ENCODE assay signal across 8 cellular contexts in the genomic region with DNA sequence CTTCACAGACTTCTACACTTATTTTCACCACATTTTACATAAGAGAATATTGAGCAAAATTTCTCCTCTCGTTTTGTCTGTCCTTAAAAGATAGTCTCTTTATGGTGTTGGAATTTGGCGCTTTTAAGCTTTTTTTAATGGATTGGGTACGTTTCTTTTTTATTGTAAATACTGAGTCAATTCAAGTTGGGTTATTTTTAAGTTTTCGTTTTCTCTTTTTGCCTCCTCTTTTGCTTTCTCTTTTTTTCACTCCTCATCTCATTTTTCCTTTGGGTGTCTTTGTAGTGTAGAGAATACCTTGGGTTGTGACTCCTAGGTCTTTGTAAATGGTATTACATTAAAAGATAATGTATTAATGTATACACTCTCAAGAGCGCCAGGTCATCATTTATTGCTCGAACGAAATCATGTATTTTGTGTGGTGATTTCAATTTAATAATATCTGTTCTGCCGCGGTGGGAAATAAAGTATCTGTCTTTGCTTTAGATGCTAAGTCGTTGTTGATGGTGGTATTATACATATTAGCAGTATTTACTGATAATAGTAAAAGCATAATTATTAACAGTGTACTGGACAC. TPM values are rescaled to one million over a fixed set of nuclear protein-coding genes. Genes with fewer than 3 reads are reported as not detected.
DNase-seq lines count a peak whose midpoint lies in the region; ATAC-seq and TF ChIP-seq lines count a peak whose summit lies in the region.

No MANE protein-coding gene starts in this region.

- H3K4me3 ChIP-seq in DOHH2 (ENCODE audit: low read length): peak overlapping the region; percentile 92
- peak overlapping the region; percentile 70 to 82 for H3K4me3 ChIP-seq in Panc1 (ENCODE audit: low read depth in 2 of 2, low read length in 2 of 2)
- peak overlapping the region; percentile 74 for H3K4me3 ChIP-seq in fibroblast of villous mesenchyme (ENCODE audit: low read depth, low read length)
- peak overlapping the region; percentile 81 to 97 (median 91) for H3K4me3 ChIP-seq in sigmoid colon

- WGBS in sigmoid colon, 2 donors: 9 to 16% methylated on average over 10 of the region's 10 CpGs

- DNase-seq in Panc1 (ENCODE audit: low read depth, low spot score) (no peak), fibroblast of villous mesenchyme (ENCODE audit: low read depth) (no peak), sigmoid colon (no peak), NCI-H1105 treated with DMSO at 0.1 percent for 48 hours (lab: John Stamatoyannopoulos, UW) (no peak), inferior parietal cortex (ENCODE audit: extremely low spot score) (no peak), dedifferentiated amniotic fluid mesenchymal stem cell (ENCODE audit: extremely low spot score) (no peak)

- TF ChIP-seq CTCF in DOHH2 (IDR thresholded peaks at IDR 0.05; ENCODE audit: low read depth, low read length, poor library complexity, severe bottlenecking) (no peak), Panc1 (IDR thresholded peaks at IDR 0.05) (no peak), fibroblast of villous mesenchyme (IDR thresholded peaks at IDR 0.05; ENCODE audit: insufficient read depth, low read depth, low read length) (no peak), sigmoid colon (IDR thresholded peaks at IDR 0.05) (no peak)

- CTCF ChIA-PET in Panc1 (lab: Charles Lee): no interaction called here

- H3K79me2 ChIP-seq in DOHH2 (ENCODE audit: control insufficient read depth, low read length): peaks cover 63% of the 10 kb centered on the region

- no peak for TF ChIP-seq POLR2A in sigmoid colon (IDR thresholded peaks at IDR 0.05)

- H3K9me2 ChIP-seq in DOHH2 (replicated peaks; ENCODE audit: control insufficient read depth, low read length): no peaks in the 10 kb centered on the region

- H3K4me1 ChIP-seq in DOHH2 (ENCODE audit: control insufficient read depth, low read length) (peaks cover 49% of the 10 kb centered on the region), Panc1 (ENCODE audit: control insufficient read depth, insufficient read depth, low read length) (peaks cover 5% of the 10 kb centered on the region), sigmoid colon (peaks cover 0 to 25% (median 20%) of the 10 kb centered on the region in 4 donors)

- peaks cover 43% of the 10 kb centered on the region for H3K36me3 ChIP-seq in DOHH2 (ENCODE audit: control insufficient read depth, low read length)
- H3K36me3 ChIP-seq in Panc1 (ENCODE audit: control insufficient read depth, insufficient read depth, low read length): peaks cover 7% of the 10 kb centered on the region
- H3K36me3 ChIP-seq in sigmoid colon: no peaks in the 10 kb centered on the region

- ATAC-seq in Panc1: no peak
- ATAC-seq in GM19455 (IDR thresholded peaks at IDR 0.05; ENCODE audit: unreplicated experiment): no peak

- intact Hi-C loops in Panc1 (cut with micrococcal nuclease; ENCODE audit: unreplicated experiment) (no loop called here), sigmoid colon (cut with DNase I) (loop anchor here (5.0 to 10.0 kb wide), 2 partner anchors 411 to 1314 kb away; a partner anchor contains a TSS)

- in situ Hi-C loops in Panc1 (cut with HindIII; ENCODE audit: low pct_unique_long_range_greater_than_20kb, low sequenced_read_pairs): no loop called here

- no peak for TF ChIP-seq EP300 in sigmoid colon (IDR thresholded peaks at IDR 0.05)

- peaks cover 9% of the 10 kb centered on the region; the same call in 1 of the 2 replicates for H4K20me1 ChIP-seq in DOHH2 (ENCODE audit: control insufficient read depth, insufficient read depth, low read depth, low read length)

- H3K27me3 ChIP-seq in DOHH2 (ENCODE audit: control insufficient read depth, low read length) (no peaks in the 10 kb centered on the region), Panc1 (ENCODE audit: control insufficient read depth, insufficient read depth, low read length) (no peaks in the 10 kb centered on the region), sigmoid colon (no peaks in the 10 kb centered on the region)

- BruUV-seq in Panc1 (replicated peaks; lab: Mats Ljungman, UMichigan): no TSS peak

- POLR2A ChIA-PET in Panc1 (lab: Charles Lee): no interaction called here

- H3F3A ChIP-seq in DOHH2 (ENCODE audit: control insufficient read depth, insufficient read depth): peaks cover 9% of the 10 kb centered on the region

- H3K27ac ChIP-seq in DOHH2 (ENCODE audit: low read depth, low read length): peak overlapping the region; percentile 56
- H3K27ac ChIP-seq in Panc1 (ENCODE audit: low read length): peak overlapping the region; percentile 84
- peak overlapping the region; percentile 85 to 88 (median 86) for H3K27ac ChIP-seq in sigmoid colon

- H3K4me2 ChIP-seq in DOHH2 (ENCODE audit: low read length): peak overlapping the region; percentile 77

- H3K9me3 ChIP-seq in DOHH2 (ENCODE audit: control insufficient read depth, insufficient read depth, low read length) (no peaks in the 10 kb centered on the region), Panc1 (ENCODE audit: control insufficient read depth, insufficient read depth, low read depth, low read length) (no peaks in the 10 kb centered on the region), sigmoid colon (no peaks in the 10 kb centered on the region)

RNA-seq across cellular contexts. Expression of a gene that starts 0.8 kb away (rescaled TPM):
- total RNA-seq in Panc1 (2021; ENCODE audit: unreplicated experiment) (34.9 TPM), fibroblast of villous mesenchyme (40.6 and 85.1 TPM in 2 replicates), sigmoid colon (10 to 100 TPM; 21.2 to 38.3 (median 27.7) TPM)
- 20.8 TPM for polyA plus RNA-seq in Panc1 (2012; ENCODE audit: insufficient read length)
- polyA plus RNA-seq in sigmoid colon: 10 to 100 TPM in 1 of 3 donors, 1 to 10 TPM in 2; 5.4 to 18.2 (median 6.9) TPM
